8 cellular contexts compared by ENCODE assay signal in genomic region chr7:23181684-23182553, GRCh38. TPM values are rescaled to one million over a fixed set of nuclear protein-coding genes. Genes with fewer than 3 reads are reported as not detected.
DNase-seq lines count a peak whose midpoint lies in the region; ATAC-seq, FAIRE-seq and TF ChIP-seq lines count a peak whose summit lies in the region.

A gene with protein sequence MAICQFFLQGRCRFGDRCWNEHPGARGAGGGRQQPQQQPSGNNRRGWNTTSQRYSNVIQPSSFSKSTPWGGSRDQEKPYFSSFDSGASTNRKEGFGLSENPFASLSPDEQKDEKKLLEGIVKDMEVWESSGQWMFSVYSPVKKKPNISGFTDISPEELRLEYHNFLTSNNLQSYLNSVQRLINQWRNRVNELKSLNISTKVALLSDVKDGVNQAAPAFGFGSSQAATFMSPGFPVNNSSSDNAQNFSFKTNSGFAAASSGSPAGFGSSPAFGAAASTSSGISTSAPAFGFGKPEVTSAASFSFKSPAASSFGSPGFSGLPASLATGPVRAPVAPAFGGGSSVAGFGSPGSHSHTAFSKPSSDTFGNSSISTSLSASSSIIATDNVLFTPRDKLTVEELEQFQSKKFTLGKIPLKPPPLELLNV (plus strand): TSS chr7:23182048. CDS start chr7:23182086, 38 bp downstream.

- no peaks in the 10 kb centered on the region for H3K36me3 Mint-ChIP-seq in natural killer cell

- peaks cover 42% of the 10 kb centered on the region for H4K20me1 ChIP-seq in Loucy (ENCODE audit: insufficient read depth, low read length, poor library complexity, severe bottlenecking)

- H3K4me2 ChIP-seq in Loucy (ENCODE audit: low read depth, low read length, poor library complexity, severe bottlenecking): peak within 1 kb of the TSS; percentile 93

- TF ChIP-seq POLR2A in H54 (IDR thresholded peaks at IDR 0.05; ENCODE audit: low read depth, low read length) (peak; percentile 93), Raji (IDR thresholded peaks at IDR 0.05; ENCODE audit: insufficient read depth, low read depth, low read length) (peak; percentile 97)

- H3F3A ChIP-seq in Loucy (ENCODE audit: low read depth): 0 out of 2 replicates have a peak, but pooled peaks cover 5% of the 10 kb centered on the region

- H3K27ac Mint-ChIP-seq in natural killer cell: peak within 1 kb of the TSS; percentile 99

- DNase-seq in EL (peak; percentile 100), H54 (ENCODE audit: insufficient read length, low spot score) (peak; percentile 98), fibroblast of peridontal ligament (ENCODE audit: extremely low read depth) (peak; percentile 99), natural killer cell (peak; percentile 94)
- DNase-seq in activated T-helper 9 cell treated with anti-CD3 and anti-CD28 coated beads, Interleukin-2, amount 50 U/mL, for 16 hours (ENCODE audit: low read depth): peak; percentile 92
- peak; percentile 93 for DNase-seq in stimulated activated naive CD4-positive, alpha-beta T cell treated with Interleukin-2 at 50 U/mL for 16 hours (lab: John Stamatoyannopoulos, UW)

- H3K9me3 ChIP-seq in Loucy (ENCODE audit: insufficient read depth, low read depth, low read length): no peaks in the 10 kb centered on the region

- H3K4me1 ChIP-seq in Loucy (ENCODE audit: insufficient read depth, low read length, poor library complexity, severe bottlenecking): peaks cover 42% of the 10 kb centered on the region

- H3K9me3 Mint-ChIP-seq in natural killer cell: no peaks in the 10 kb centered on the region

- no peaks in the 10 kb centered on the region for H3K27me3 ChIP-seq in Loucy (ENCODE audit: insufficient read depth, low read length, poor library complexity, severe bottlenecking)

- TF ChIP-seq CTCF in Loucy (conservative IDR thresholded peaks at IDR 0.05; ENCODE audit: low read length): no peak
- TF ChIP-seq CTCF in natural killer cell (IDR thresholded peaks at IDR 0.05): no peak

- H3K27me3 Mint-ChIP-seq in natural killer cell (ENCODE audit: low read depth in 2 of 2): peaks cover 0 to 3% of the 10 kb centered on the region in 2 donors

- ATAC-seq in natural killer cell: peak; percentile 90 to 98 (median 93)

- intact Hi-C loops in natural killer cell (cut with micrococcal nuclease): loop anchor here (1.0 kb wide), 3 partner anchors 77 to 168 kb away; partner anchors contain the start of genes HYCC1, KLHL7 and MALSU1

- no peaks in the 10 kb centered on the region for H3K9me2 ChIP-seq in Loucy (replicated peaks; ENCODE audit: low read depth, low read length)

- peaks cover 23 to 29% of the 10 kb centered on the region in 2 donors for H3K4me1 Mint-ChIP-seq in natural killer cell

- FAIRE-seq in H54 (lab: Jason Lieb, UNC): peak; percentile 99

- H3K79me2 ChIP-seq in Loucy (ENCODE audit: insufficient read depth, low read length): peaks cover 51% of the 10 kb centered on the region

- H3K9ac ChIP-seq in Loucy (ENCODE audit: low read depth, low read length, poor library complexity, severe bottlenecking): peak within 1 kb of the TSS; percentile 92

- peaks cover 9% of the 10 kb centered on the region; the same call in 1 of the 2 replicates for H3K36me3 ChIP-seq in Loucy (ENCODE audit: insufficient read depth, low read length)

- peak within 1 kb of the TSS; percentile 96 for H3K4me3 Mint-ChIP-seq in natural killer cell

- peak within 1 kb of the TSS; percentile 96 for H3K4me3 ChIP-seq in Loucy (ENCODE audit: low read length, poor library complexity, severe bottlenecking)

- peak within 1 kb of the TSS; percentile 86 for H2AFZ ChIP-seq in Loucy (ENCODE audit: low read length)

RNA-seq across cellular contexts. Expression of the gene that starts here (rescaled TPM):
- total RNA-seq in natural killer cell: 10 to 100 TPM; 37.5 to 41.6 (median 40.2) TPM

Comparison
In these comparisons a context has a peak if more than half of its experiments do, and no peak if none do; other contexts are left out.
1. Peak in every context shown above with its lines: DNase-seq, ATAC-seq and H3K4me3 ChIP-seq.